1 cellular context compared by ENCODE assay signal in the genomic region with DNA sequence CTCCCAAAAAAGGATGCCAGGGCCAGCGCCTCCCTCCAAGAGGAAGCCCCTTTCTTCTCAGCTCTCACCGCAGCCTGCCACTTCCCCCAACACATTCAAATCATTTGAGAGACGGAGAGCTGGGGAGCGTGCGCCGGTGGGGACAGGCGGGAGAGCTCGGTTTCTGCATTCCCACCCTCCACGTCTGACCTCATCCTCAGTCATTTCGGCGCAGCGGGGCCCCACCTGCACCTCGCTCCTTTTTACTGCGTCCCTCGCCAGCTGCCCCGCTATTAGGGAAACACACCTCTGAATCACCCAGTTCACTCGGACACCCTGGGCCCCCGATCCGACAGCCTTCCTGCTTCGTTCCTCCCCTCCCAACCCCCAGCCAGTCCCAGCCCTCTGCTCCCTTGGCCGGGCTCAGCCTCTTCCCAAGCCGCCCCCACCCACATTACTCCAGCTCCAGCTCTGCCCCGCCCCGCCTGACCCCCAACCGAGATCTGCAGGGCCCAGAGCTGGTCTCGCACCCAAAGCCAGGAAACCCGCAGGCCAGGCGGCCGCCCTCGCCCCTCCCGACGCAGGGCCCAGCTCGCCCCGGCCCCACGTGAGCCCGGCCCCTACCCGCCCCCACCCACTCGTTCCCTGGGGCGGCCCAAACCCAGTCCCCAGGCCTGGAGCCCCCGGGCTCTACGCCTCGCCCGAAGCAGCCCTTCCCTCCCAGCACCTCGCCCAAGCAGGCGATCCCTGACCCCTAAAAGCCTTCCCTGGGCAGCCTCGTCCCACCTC.
TF ChIP-seq lines count a peak whose summit lies in the region.

No MANE protein-coding gene starts in this region.

TF ChIP-seq in K562, 482 proteins besides CTCF, POLR2A, EP300 and RAD21 (continued from another document and continues in another):
- TF ChIP-seq, protein P1, sequence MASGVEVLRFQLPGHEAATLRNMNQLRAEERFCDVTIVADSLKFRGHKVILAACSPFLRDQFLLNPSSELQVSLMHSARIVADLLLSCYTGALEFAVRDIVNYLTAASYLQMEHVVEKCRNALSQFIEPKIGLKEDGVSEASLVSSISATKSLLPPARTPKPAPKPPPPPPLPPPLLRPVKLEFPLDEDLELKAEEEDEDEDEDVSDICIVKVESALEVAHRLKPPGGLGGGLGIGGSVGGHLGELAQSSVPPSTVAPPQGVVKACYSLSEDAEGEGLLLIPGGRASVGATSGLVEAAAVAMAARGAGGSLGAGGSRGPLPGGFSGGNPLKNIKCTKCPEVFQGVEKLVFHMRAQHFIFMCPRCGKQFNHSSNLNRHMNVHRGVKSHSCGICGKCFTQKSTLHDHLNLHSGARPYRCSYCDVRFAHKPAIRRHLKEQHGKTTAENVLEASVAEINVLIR (CRISPR knock-in tag; IDR thresholded peaks at IDR 0.05), result no peak
- TF ChIP-seq JUN (IDR thresholded peaks at IDR 0.05; ENCODE audit: borderline replicate concordance, low read depth, low read length), result 0 out of 2 replicates have a peak, but pooled peaks have one; percentile 24
- TF ChIP-seq JUN (CRISPR knock-in tag; IDR thresholded peaks at IDR 0.05; ENCODE audit: borderline replicate concordance), result no peak
- TF ChIP-seq KDM1A (IDR thresholded peaks at IDR 0.05), result no peak
- TF ChIP-seq CC2D1A (IDR thresholded peaks at IDR 0.05), result no peak
- TF ChIP-seq, protein P2, sequence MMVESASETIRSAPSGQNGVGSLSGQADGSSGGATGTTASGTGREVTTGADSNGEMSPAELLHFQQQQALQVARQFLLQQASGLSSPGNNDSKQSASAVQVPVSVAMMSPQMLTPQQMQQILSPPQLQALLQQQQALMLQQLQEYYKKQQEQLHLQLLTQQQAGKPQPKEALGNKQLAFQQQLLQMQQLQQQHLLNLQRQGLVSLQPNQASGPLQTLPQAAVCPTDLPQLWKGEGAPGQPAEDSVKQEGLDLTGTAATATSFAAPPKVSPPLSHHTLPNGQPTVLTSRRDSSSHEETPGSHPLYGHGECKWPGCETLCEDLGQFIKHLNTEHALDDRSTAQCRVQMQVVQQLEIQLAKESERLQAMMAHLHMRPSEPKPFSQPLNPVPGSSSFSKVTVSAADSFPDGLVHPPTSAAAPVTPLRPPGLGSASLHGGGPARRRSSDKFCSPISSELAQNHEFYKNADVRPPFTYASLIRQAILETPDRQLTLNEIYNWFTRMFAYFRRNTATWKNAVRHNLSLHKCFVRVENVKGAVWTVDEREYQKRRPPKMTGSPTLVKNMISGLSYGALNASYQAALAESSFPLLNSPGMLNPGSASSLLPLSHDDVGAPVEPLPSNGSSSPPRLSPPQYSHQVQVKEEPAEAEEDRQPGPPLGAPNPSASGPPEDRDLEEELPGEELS (CRISPR knock-in tag; IDR thresholded peaks at IDR 0.05; ENCODE audit: borderline replicate concordance), result no peak
- TF ChIP-seq, protein P3, sequence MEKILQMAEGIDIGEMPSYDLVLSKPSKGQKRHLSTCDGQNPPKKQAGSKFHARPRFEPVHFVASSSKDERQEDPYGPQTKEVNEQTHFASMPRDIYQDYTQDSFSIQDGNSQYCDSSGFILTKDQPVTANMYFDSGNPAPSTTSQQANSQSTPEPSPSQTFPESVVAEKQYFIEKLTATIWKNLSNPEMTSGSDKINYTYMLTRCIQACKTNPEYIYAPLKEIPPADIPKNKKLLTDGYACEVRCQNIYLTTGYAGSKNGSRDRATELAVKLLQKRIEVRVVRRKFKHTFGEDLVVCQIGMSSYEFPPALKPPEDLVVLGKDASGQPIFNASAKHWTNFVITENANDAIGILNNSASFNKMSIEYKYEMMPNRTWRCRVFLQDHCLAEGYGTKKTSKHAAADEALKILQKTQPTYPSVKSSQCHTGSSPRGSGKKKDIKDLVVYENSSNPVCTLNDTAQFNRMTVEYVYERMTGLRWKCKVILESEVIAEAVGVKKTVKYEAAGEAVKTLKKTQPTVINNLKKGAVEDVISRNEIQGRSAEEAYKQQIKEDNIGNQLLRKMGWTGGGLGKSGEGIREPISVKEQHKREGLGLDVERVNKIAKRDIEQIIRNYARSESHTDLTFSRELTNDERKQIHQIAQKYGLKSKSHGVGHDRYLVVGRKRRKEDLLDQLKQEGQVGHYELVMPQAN (IDR thresholded peaks at IDR 0.05; ENCODE audit: borderline replicate concordance), result 0 out of 2 replicates have a peak, but pooled peaks have one; percentile 16
- peak; percentile 43; the same call in 1 of the 2 replicates for TF ChIP-seq POLR2G (IDR thresholded peaks at IDR 0.05; ENCODE audit: low read depth, low read length)
- 0 out of 2 replicates have a peak, but pooled peaks have one; percentile 16 for TF ChIP-seq NFIC (IDR thresholded peaks at IDR 0.05)
- no peak for TF ChIP-seq HNRNPUL1 (IDR thresholded peaks at IDR 0.05; ENCODE audit: low read length)
- TF ChIP-seq, protein P4, sequence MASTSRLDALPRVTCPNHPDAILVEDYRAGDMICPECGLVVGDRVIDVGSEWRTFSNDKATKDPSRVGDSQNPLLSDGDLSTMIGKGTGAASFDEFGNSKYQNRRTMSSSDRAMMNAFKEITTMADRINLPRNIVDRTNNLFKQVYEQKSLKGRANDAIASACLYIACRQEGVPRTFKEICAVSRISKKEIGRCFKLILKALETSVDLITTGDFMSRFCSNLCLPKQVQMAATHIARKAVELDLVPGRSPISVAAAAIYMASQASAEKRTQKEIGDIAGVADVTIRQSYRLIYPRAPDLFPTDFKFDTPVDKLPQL (IDR thresholded peaks at IDR 0.05; ENCODE audit: extremely low read depth, insufficient read length), result no peak
- peak; percentile 24 for TF ChIP-seq POLR2B (IDR thresholded peaks at IDR 0.05; ENCODE audit: low read depth, partially characterized antibody)
- TF ChIP-seq RBBP5 (IDR thresholded peaks at IDR 0.05; ENCODE audit: borderline replicate concordance, insufficient read depth, low read length, poor library complexity, severe bottlenecking), result peak; percentile 8
- TF ChIP-seq RB1 (IDR thresholded peaks at IDR 0.05; ENCODE audit: low read depth), result no peak
- no peak for TF ChIP-seq RHOXF2B (CRISPR knock-in tag; conservative IDR thresholded peaks at IDR 0.05)
- 0 out of 2 replicates have a peak, but pooled peaks have one; percentile 14 for TF ChIP-seq NR2C2 (CRISPR knock-in tag; IDR thresholded peaks at IDR 0.05)
- TF ChIP-seq NR2C2 (tag; IDR thresholded peaks at IDR 0.05), result no peak
- no peak for TF ChIP-seq FUS (optimal IDR thresholded peaks at IDR 0.05; ENCODE audit: low read depth, low read length)
- TF ChIP-seq RFX5 (IDR thresholded peaks at IDR 0.05; ENCODE audit: low read depth, low read length), result no peak
- TF ChIP-seq, protein P5, sequence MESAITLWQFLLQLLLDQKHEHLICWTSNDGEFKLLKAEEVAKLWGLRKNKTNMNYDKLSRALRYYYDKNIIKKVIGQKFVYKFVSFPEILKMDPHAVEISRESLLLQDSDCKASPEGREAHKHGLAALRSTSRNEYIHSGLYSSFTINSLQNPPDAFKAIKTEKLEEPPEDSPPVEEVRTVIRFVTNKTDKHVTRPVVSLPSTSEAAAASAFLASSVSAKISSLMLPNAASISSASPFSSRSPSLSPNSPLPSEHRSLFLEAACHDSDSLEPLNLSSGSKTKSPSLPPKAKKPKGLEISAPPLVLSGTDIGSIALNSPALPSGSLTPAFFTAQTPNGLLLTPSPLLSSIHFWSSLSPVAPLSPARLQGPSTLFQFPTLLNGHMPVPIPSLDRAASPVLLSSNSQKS (CRISPR knock-in tag; IDR thresholded peaks at IDR 0.05), result no peak
- TF ChIP-seq GABPB1 (CRISPR knock-in tag; IDR thresholded peaks at IDR 0.05), result 0 out of 2 replicates have a peak, but pooled peaks have one; percentile 8
- TF ChIP-seq, protein P6, sequence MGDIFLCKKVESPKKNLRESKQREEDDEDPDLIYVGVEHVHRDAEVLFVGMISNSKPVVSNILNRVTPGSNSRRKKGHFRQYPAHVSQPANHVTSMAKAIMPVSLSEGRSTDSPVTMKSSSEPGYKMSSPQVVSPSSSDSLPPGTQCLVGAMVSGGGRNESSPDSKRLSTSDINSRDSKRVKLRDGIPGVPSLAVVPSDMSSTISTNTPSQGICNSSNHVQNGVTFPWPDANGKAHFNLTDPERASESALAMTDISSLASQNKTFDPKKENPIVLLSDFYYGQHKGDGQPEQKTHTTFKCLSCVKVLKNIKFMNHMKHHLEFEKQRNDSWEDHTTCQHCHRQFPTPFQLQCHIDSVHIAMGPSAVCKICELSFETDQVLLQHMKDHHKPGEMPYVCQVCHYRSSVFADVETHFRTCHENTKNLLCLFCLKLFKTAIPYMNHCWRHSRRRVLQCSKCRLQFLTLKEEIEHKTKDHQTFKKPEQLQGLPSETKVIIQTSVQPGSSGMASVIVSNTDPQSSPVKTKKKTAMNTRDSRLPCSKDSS (IDR thresholded peaks at IDR 0.05; ENCODE audit: low read depth, partially characterized antibody), result no peak
- no peak for TF ChIP-seq HMG20B (CRISPR knock-in tag; IDR thresholded peaks at IDR 0.05)
- TF ChIP-seq TAF1 (IDR thresholded peaks at IDR 0.05; ENCODE audit: control insufficient read depth, extremely low read depth, insufficient read depth, low read length, severe bottlenecking), result peak; percentile 64
- no peak for TF ChIP-seq E2F3 (CRISPR knock-in tag; IDR thresholded peaks at IDR 0.05)
- TF ChIP-seq, protein P7, sequence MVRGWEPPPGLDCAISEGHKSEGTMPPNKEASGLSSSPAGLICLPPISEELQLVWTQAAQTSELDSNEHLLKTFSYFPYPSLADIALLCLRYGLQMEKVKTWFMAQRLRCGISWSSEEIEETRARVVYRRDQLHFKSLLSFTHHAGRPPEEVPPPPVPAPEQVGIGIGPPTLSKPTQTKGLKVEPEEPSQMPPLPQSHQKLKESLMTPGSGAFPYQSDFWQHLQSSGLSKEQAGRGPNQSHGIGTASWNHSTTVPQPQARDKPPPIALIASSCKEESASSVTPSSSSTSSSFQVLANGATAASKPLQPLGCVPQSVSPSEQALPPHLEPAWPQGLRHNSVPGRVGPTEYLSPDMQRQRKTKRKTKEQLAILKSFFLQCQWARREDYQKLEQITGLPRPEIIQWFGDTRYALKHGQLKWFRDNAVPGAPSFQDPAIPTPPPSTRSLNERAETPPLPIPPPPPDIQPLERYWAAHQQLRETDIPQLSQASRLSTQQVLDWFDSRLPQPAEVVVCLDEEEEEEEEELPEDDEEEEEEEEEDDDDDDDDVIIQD (CRISPR knock-in tag; IDR thresholded peaks at IDR 0.05), result no peak
- peak; percentile 20; the same call in 1 of the 2 replicates for TF ChIP-seq EGR1 (conservative IDR thresholded peaks at IDR 0.05)
- peak in 1 of 2 experiments; percentile 52; a peak in 2 of 4 replicates for TF ChIP-seq HDAC1 (IDR thresholded peaks at IDR 0.05)
- TF ChIP-seq, protein P8, sequence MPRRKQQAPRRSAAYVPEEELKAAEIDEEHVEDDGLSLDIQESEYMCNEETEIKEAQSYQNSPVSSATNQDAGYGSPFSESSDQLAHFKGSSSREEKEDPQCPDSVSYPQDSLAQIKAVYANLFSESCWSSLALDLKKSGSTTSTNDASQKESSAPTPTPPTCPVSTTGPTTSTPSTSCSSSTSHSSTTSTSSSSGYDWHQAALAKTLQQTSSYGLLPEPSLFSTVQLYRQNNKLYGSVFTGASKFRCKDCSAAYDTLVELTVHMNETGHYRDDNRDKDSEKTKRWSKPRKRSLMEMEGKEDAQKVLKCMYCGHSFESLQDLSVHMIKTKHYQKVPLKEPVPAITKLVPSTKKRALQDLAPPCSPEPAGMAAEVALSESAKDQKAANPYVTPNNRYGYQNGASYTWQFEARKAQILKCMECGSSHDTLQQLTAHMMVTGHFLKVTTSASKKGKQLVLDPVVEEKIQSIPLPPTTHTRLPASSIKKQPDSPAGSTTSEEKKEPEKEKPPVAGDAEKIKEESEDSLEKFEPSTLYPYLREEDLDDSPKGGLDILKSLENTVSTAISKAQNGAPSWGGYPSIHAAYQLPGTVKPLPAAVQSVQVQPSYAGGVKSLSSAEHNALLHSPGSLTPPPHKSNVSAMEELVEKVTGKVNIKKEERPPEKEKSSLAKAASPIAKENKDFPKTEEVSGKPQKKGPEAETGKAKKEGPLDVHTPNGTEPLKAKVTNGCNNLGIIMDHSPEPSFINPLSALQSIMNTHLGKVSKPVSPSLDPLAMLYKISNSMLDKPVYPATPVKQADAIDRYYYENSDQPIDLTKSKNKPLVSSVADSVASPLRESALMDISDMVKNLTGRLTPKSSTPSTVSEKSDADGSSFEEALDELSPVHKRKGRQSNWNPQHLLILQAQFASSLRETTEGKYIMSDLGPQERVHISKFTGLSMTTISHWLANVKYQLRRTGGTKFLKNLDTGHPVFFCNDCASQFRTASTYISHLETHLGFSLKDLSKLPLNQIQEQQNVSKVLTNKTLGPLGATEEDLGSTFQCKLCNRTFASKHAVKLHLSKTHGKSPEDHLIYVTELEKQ (CRISPR knock-in tag; IDR thresholded peaks at IDR 0.05), result no peak
- TF ChIP-seq CTBP1 (IDR thresholded peaks at IDR 0.05; ENCODE audit: borderline replicate concordance), result 0 out of 2 replicates have a peak, but pooled peaks have one; percentile 44
- no peak for TF ChIP-seq CBX2 (IDR thresholded peaks at IDR 0.05; ENCODE audit: insufficient read depth, low read length, poor library complexity, severe bottlenecking)
- TF ChIP-seq ZNF175 (CRISPR knock-in tag; IDR thresholded peaks at IDR 0.05; ENCODE audit: low read depth), result no peak
- no peak for TF ChIP-seq NEUROD1 (IDR thresholded peaks at IDR 0.05; ENCODE audit: borderline replicate concordance, low read depth, low read length, partially characterized antibody)
- TF ChIP-seq TCFL5 (CRISPR knock-in tag; conservative IDR thresholded peaks at IDR 0.05), result no peak
- TF ChIP-seq HDAC2 (IDR thresholded peaks at IDR 0.05), result no peak
- TF ChIP-seq, protein P9, sequence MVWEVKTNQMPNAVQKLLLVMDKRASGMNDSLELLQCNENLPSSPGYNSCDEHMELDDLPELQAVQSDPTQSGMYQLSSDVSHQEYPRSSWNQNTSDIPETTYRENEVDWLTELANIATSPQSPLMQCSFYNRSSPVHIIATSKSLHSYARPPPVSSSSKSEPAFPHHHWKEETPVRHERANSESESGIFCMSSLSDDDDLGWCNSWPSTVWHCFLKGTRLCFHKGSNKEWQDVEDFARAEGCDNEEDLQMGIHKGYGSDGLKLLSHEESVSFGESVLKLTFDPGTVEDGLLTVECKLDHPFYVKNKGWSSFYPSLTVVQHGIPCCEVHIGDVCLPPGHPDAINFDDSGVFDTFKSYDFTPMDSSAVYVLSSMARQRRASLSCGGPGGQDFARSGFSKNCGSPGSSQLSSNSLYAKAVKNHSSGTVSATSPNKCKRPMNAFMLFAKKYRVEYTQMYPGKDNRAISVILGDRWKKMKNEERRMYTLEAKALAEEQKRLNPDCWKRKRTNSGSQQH (CRISPR knock-in tag; IDR thresholded peaks at IDR 0.05), result no peak; the same call in 1 of the 2 replicates
- TF ChIP-seq MYNN (IDR thresholded peaks at IDR 0.05), result no peak
- TF ChIP-seq MYNN (CRISPR knock-in tag; IDR thresholded peaks at IDR 0.05), result no peak
- TF ChIP-seq EZH2 (IDR thresholded peaks at IDR 0.05; ENCODE audit: borderline replicate concordance, low read depth, low read length), result no peak
- TF ChIP-seq ZFX (CRISPR knock-in tag; IDR thresholded peaks at IDR 0.05), result peak; percentile 37; the same call in 1 of the 2 replicates
- TF ChIP-seq, protein P10, sequence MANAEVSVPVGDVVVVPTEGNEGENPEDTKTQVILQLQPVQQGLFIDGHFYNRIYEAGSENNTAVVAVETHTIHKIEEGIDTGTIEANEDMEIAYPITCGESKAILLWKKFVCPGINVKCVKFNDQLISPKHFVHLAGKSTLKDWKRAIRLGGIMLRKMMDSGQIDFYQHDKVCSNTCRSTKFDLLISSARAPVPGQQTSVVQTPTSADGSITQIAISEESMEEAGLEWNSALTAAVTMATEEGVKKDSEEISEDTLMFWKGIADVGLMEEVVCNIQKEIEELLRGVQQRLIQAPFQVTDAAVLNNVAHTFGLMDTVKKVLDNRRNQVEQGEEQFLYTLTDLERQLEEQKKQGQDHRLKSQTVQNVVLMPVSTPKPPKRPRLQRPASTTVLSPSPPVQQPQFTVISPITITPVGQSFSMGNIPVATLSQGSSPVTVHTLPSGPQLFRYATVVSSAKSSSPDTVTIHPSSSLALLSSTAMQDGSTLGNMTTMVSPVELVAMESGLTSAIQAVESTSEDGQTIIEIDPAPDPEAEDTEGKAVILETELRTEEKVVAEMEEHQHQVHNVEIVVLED (CRISPR knock-in tag; IDR thresholded peaks at IDR 0.05), result no peak
